In genomic region chr4:168357941-168358340, GRCh38 we compare ENCODE assay signal across 25 cellular contexts.
"Had no signal": no experiment of that assay in that cellular context is flagged by ENCODE, and none has a peak within 500 bp of the region (broad histone marks: within the 10 kb centered on the region; RNA-seq: fewer than 3 reads in every experiment).

No MANE protein-coding gene starts in this region.

- H3K27ac Mint-ChIP-seq: IgD-negative memory B cell had no signal

- DNase-seq: Kasumi-1, MV-4-11, NCI-H1048, NCI-H1105 treated with DMSO at 0.1 percent for 48 hours, NCI-H1417 treated with DMSO at 0.1 percent for 48 hours, NCI-H146, NCI-H1694 treated with DMSO at 0.1 percent for 48 hours, NCI-H1930, NCI-H2081, NCI-H2107, NCI-H2227 treated with DMSO at 0.1 percent for 48 hours, NCI-H524, NCI-H69, NCI-H774, PC-3, SHP77, SK-N-SH, SW 1271 had no signal

- H3K9me2 ChIP-seq: SK-N-SH had no signal

- H3K27ac ChIP-seq: HL-60, KMS-11, RWPE1 had no signal

- FAIRE-seq: HTR-8/SVneo, K562 had no signal

- H3K9ac ChIP-seq: KMS-11, SK-N-SH had no signal

- H3K9me3 ChIP-seq: SK-N-SH had no signal

- H3K4me2 ChIP-seq: KMS-11, SK-N-SH had no signal

- H3K4me3 Mint-ChIP-seq: IgD-negative memory B cell had no signal

- ATAC-seq: K562, Panc1, PC-3 had no signal

- H3K27me3 Mint-ChIP-seq: IgD-negative memory B cell had no signal

- H3K4me1 Mint-ChIP-seq: IgD-negative memory B cell had no signal

- H3K4me3 ChIP-seq: K562 had no signal
